10 cellular contexts compared by ENCODE assay signal in genomic region chr6:36755435-36756348, GRCh38. TPM values are rescaled to one million over a fixed set of nuclear protein-coding genes. Genes with fewer than 3 reads are reported as not detected.
A peak's percentile ranks its signal among the peaks of the same experiment; 100 is the strongest.
DNase-seq lines count a peak whose midpoint lies in the region; ATAC-seq and TF ChIP-seq lines count a peak whose summit lies in the region.
"Had no signal": no experiment of that assay in that cellular context is flagged by ENCODE, and none has a peak within 500 bp of the region (broad histone marks: within the 10 kb centered on the region; RNA-seq: fewer than 3 reads in every experiment).

No MANE protein-coding gene starts in this region.

- no peaks in the 10 kb centered on the region for H3K4me1 Mint-ChIP-seq in chondrocyte (ENCODE audit: low read depth)

- 61 to 70% (median 67%) methylated on average over 19 of the region's 19 CpGs for WGBS in heart left ventricle, 4 donors

- H3K27ac Mint-ChIP-seq in chondrocyte (ENCODE audit: unreplicated experiment) = no peak overlapping the region

- no peaks in the 10 kb centered on the region for H3K27me3 ChIP-seq in heart left ventricle
- no peaks in the 10 kb centered on the region for H3K27me3 ChIP-seq in left ventricle myocardium inferior (ENCODE audit: low read depth)
- H3K27me3 ChIP-seq in osteoblast (ENCODE audit: insufficient read depth, low read length) = no peaks in the 10 kb centered on the region
- H3K27me3 ChIP-seq: body of pancreas had no signal

- ATAC-seq in heart left ventricle (peak in 3 of 4 donors; percentile 13 to 29 (median 21)), left ventricle myocardium superior (no peak)
- ATAC-seq: body of pancreas had no signal

- H3K9me3 Mint-ChIP-seq in chondrocyte (ENCODE audit: low read depth) = peaks cover under 1% of the 10 kb centered on the region

- TF ChIP-seq CTCF in heart left ventricle (IDR thresholded peaks at IDR 0.05) (no peak), left ventricle myocardium inferior (IDR thresholded peaks at IDR 0.05; ENCODE audit: borderline replicate concordance) (no peak), osteoblast (IDR thresholded peaks at IDR 0.05; ENCODE audit: extremely low read depth, low read depth, low read length) (no peak), chondrocyte (IDR thresholded peaks at IDR 0.05) (no peak)

- H3K27ac ChIP-seq in heart left ventricle (peak overlapping the region in 2 of 12 donors; percentile 25 to 62), left ventricle myocardium inferior (replicated peaks) (no peak overlapping the region), osteoblast (ENCODE audit: low read depth, low read length) (no peak overlapping the region)
- H3K27ac ChIP-seq: body of pancreas had no signal

- intact Hi-C loops in heart left ventricle (cut with DNase I) = loop anchor here in 7 of 10 donors (5.0 to 10.0 kb wide), 6 partner anchors 71 to 333 kb away; no protein-coding TSS in a partner anchor
- intact Hi-C loops in left ventricle myocardium inferior (cut with micrococcal nuclease) = loop anchor here (10.0 kb wide), 2 partner anchors 71 to 141 kb away; no protein-coding TSS in a partner anchor
- intact Hi-C loops in left ventricle myocardium superior (cut with micrococcal nuclease) = no loop called here

- no peak overlapping the region for H2AFZ ChIP-seq in osteoblast (ENCODE audit: low read length)

- H4K20me1 ChIP-seq in osteoblast (ENCODE audit: insufficient read depth, low read length) = no peaks in the 10 kb centered on the region

- H3K4me3 ChIP-seq in heart left ventricle (no peak overlapping the region), left ventricle myocardium inferior (no peak overlapping the region), osteoblast (ENCODE audit: insufficient read depth, low read length) (no peak overlapping the region)
- H3K4me3 ChIP-seq: body of pancreas had no signal

- no peaks in the 10 kb centered on the region for H3K36me3 Mint-ChIP-seq in chondrocyte (ENCODE audit: low read depth)

- H3K27me3 Mint-ChIP-seq in chondrocyte (ENCODE audit: low read depth) = no peaks in the 10 kb centered on the region

- no peak for DNase-seq in heart left ventricle
- DNase-seq in left ventricle myocardium inferior = no peak
- DNase-seq in RKO (ENCODE audit: low spot score) = peak; percentile 76
- peak; percentile 61 for DNase-seq in activated effector memory CD4-positive, alpha-beta T cell treated with Interleukin-2 at 50 U/mL for 16 hours
- peak; percentile 21 for DNase-seq in osteoblast (ENCODE audit: insufficient read length, low spot score, missing footprints)
- DNase-seq in chondrocyte (ENCODE audit: low spot score) = no peak
- no peak for DNase-seq in left ventricle myocardium superior
- no peak for DNase-seq in SK-N-DZ (ENCODE audit: low spot score)

- peaks cover 0 to 5% (median 0%) of the 10 kb centered on the region in 9 donors for H3K36me3 ChIP-seq in heart left ventricle
- H3K36me3 ChIP-seq in left ventricle myocardium inferior = peaks cover 5% of the 10 kb centered on the region
- no peaks in the 10 kb centered on the region for H3K36me3 ChIP-seq in osteoblast (ENCODE audit: insufficient read depth, low read length)

- no peak overlapping the region for H3K4me2 ChIP-seq in osteoblast (ENCODE audit: insufficient read depth, low read length)

- peaks cover 0 to under 1% (median 0%) of the 10 kb centered on the region in 12 donors for H3K9me3 ChIP-seq in heart left ventricle
- H3K9me3 ChIP-seq in left ventricle myocardium inferior (replicated peaks) = no peaks in the 10 kb centered on the region
- no peaks in the 10 kb centered on the region for H3K9me3 ChIP-seq in osteoblast (ENCODE audit: low read depth, low read length)
- H3K9me3 ChIP-seq: body of pancreas had no signal

- no peak for TF ChIP-seq POLR2A in heart left ventricle (IDR thresholded peaks at IDR 0.05)

- H3K4me1 ChIP-seq in heart left ventricle (peaks cover 0 to 75% (median 5%) of the 10 kb centered on the region in 12 donors), left ventricle myocardium inferior (peaks cover 27% of the 10 kb centered on the region), osteoblast (ENCODE audit: insufficient read depth, low read length) (no peaks in the 10 kb centered on the region)

- H3K4me3 Mint-ChIP-seq in chondrocyte (ENCODE audit: unreplicated experiment) = no peak overlapping the region

- H3K79me2 ChIP-seq in osteoblast (ENCODE audit: insufficient read depth, low read length) = no peaks in the 10 kb centered on the region

RNA-seq across cellular contexts. Expression of gene RAB44, which starts 58.1 kb away (rescaled TPM):
- under 1 TPM in 5 of 9 donors, not detected in 4; 0.06 to 0.32 (median 0.09) TPM for total RNA-seq in heart left ventricle
- polyA plus RNA-seq in heart left ventricle = under 1 TPM in 1 of 2 donors, not detected in 1; 0.04 TPM
- total RNA-seq in left ventricle myocardium inferior = 0.05 TPM
- total RNA-seq in osteoblast = under 0.01 and 0.36 TPM in 2 replicates
- total RNA-seq in chondrocyte = not detected in 3 replicates
- total RNA-seq in left ventricle myocardium superior = 0.07 TPM
- polyA plus RNA-seq in SK-N-DZ (2014; cell fraction: cytosol; rRNA removed) = not detected in 2 replicates
- not detected in 2 replicates for polyA plus RNA-seq in SK-N-DZ (2014; cell fraction: nucleus; rRNA removed)
- polyA plus RNA-seq: AG04450 had no signal

Comparison
In these comparisons a context has a peak if more than half of its experiments do, and no peak if none do; other contexts are left out.
1. DNase-seq: peak in RKO (single experiment), activated effector memory CD4-positive, alpha-beta T cell treated with Interleukin-2 at 50 U/mL for 16 hours (single experiment) and osteoblast (single experiment); none in heart left ventricle (0 of 5), left ventricle myocardium inferior (single experiment), chondrocyte (single experiment), left ventricle myocardium superior (single experiment) and SK-N-DZ (single experiment).